ENCODE assay signal across 10 cellular contexts in the genomic region with DNA sequence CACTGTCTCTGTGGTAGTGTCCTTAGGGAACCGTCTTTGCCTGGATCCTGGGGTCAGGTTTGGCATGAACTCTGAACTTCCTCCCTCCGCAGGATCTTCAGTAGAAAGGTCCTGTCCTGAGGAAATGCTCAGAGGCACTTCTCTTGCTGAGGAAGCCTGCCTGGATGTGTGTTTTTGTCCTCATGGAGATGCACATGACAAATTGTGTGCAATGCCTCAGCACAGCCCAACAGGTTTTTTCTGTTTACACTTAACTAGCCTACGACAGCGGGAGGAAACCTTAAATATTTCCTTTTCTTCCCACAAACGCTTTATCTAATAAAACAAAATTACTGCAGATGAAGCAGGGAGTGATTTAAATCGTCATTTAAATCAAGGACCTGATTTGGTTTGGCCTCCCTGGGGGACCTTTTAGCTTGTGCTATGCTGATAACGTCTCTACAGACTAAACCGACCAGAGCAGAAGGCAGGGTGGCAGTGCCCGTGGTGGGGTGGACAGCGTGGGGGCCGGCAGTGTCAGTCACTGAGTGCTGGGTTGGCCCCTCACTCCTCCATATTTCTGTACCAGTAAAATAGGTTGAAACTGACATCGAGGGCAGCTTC. TPM values are rescaled to one million over a fixed set of nuclear protein-coding genes. Genes with fewer than 3 reads are reported as not detected.
DNase-seq lines count a peak whose midpoint lies in the region; ATAC-seq and TF ChIP-seq lines count a peak whose summit lies in the region.
"Had no signal": no experiment of that assay in that cellular context is flagged by ENCODE, and none has a peak within 500 bp of the region (broad histone marks: within the 10 kb centered on the region; RNA-seq: fewer than 3 reads in every experiment).

No MANE protein-coding gene starts in this region.

- H3K36me3 ChIP-seq in breast epithelium (no peaks in the 10 kb centered on the region), mucosa of rectum (ENCODE audit: control insufficient read depth in 2 of 2, insufficient read depth in 2 of 2, low read length in 2 of 2) (no peaks in the 10 kb centered on the region)

- no peaks in the 10 kb centered on the region for H3K36me3 Mint-ChIP-seq in MCF 10A (ENCODE audit: insufficient read depth, unreplicated experiment)
- no peaks in the 10 kb centered on the region for H3K36me3 Mint-ChIP-seq in activated naive CD4-positive, alpha-beta T cell treated with anti-CD3 and anti-CD28 coated beads for 36 hours (ENCODE audit: low read depth)

- H3K27ac Mint-ChIP-seq in MCF 10A (ENCODE audit: low read depth, unreplicated experiment) = no peak overlapping the region
- no peak overlapping the region for H3K27ac Mint-ChIP-seq in activated naive CD4-positive, alpha-beta T cell treated with anti-CD3 and anti-CD28 coated beads for 36 hours

- TF ChIP-seq POLR2A in breast epithelium (IDR thresholded peaks at IDR 0.05) = no peak
- no peak for TF ChIP-seq POLR2A in erythroblast (IDR thresholded peaks at IDR 0.05; ENCODE audit: low read length)

- no peaks in the 10 kb centered on the region for H3K27me3 Mint-ChIP-seq in MCF 10A (ENCODE audit: insufficient read depth, unreplicated experiment)
- H3K27me3 Mint-ChIP-seq in activated naive CD4-positive, alpha-beta T cell treated with anti-CD3 and anti-CD28 coated beads for 36 hours (ENCODE audit: low read depth) = no peaks in the 10 kb centered on the region

- POLR2A ChIA-PET in MCF 10A (lab: Yijun Ruan, JAX) (no interaction called here), RWPE1 (lab: Yijun Ruan, JAX; ENCODE audit: low non-redundant PET) (no interaction called here)

- no peak for DNase-seq in breast epithelium (ENCODE audit: low spot score in 2 of 2)
- no peak for DNase-seq in MCF 10A (ENCODE audit: unreplicated experiment)
- DNase-seq in erythroblast (lab: John Stamatoyannopoulos, UW) = peak; percentile 34 to 41
- DNase-seq in NCI-H2107 (lab: John Stamatoyannopoulos, UW) = no peak
- DNase-seq in RWPE1 (ENCODE audit: low spot score) = no peak
- no peak for DNase-seq in activated naive CD4-positive, alpha-beta T cell treated with anti-CD3 and anti-CD28 coated beads for 36 hours
- DNase-seq: activated CD4-positive, alpha-beta T cell treated with anti-CD3 and anti-CD28 coated beads for 1 hour; amygdala had no signal

- H3K9ac ChIP-seq in mucosa of rectum (ENCODE audit: low read depth in 1 of 2, low read length in 2 of 2) = peak overlapping the region in 1 of 2 donors; percentile 5

- H3K27ac ChIP-seq in breast epithelium (peak overlapping the region; percentile 72 to 76), mucosa of rectum (ENCODE audit: low read depth in 2 of 2, low read length in 2 of 2) (peak overlapping the region; percentile 17 to 62), RWPE1 (no peak overlapping the region)

- H3K9me3 Mint-ChIP-seq in MCF 10A (ENCODE audit: unreplicated experiment) = no peaks in the 10 kb centered on the region
- no peaks in the 10 kb centered on the region for H3K9me3 Mint-ChIP-seq in activated naive CD4-positive, alpha-beta T cell treated with anti-CD3 and anti-CD28 coated beads for 36 hours

- H3K4me1 ChIP-seq in breast epithelium (no peaks in the 10 kb centered on the region), mucosa of rectum (ENCODE audit: control insufficient read depth in 2 of 2, insufficient read depth in 2 of 2, low read length in 2 of 2) (peaks cover 27 to 33% of the 10 kb centered on the region in 2 donors)

- TF ChIP-seq CTCF in breast epithelium (IDR thresholded peaks at IDR 0.05) (no peak), MCF 10A (IDR thresholded peaks at IDR 0.05; ENCODE audit: unreplicated experiment) (no peak), RWPE1 (conservative IDR thresholded peaks at IDR 0.05; ENCODE audit: low read depth) (no peak)

- H3K4me3 Mint-ChIP-seq in MCF 10A (ENCODE audit: unreplicated experiment) = no peak overlapping the region
- H3K4me3 Mint-ChIP-seq in activated naive CD4-positive, alpha-beta T cell treated with anti-CD3 and anti-CD28 coated beads for 36 hours = no peak overlapping the region

- CTCF ChIA-PET in MCF 10A (lab: Yijun Ruan, JAX) = interaction anchor here (0.6 to 0.7 kb wide), 2 partner anchors 1000 to 1671 kb away, joined by 3 read pairs; no protein-coding TSS in a partner anchor
- CTCF ChIA-PET in RWPE1 (lab: Yijun Ruan, JAX) = interaction anchor here (0.7 kb wide), 2 partner anchors 458 to 930 kb away, joined by 3 read pairs; no protein-coding TSS in a partner anchor
- CTCF ChIA-PET in activated naive CD4-positive, alpha-beta T cell treated with anti-CD3 and anti-CD28 coated beads for 36 hours (lab: Charles Lee) = interaction anchor here (1.4 kb wide), 1 partner anchor 458 kb away, joined by 4 read pairs; no protein-coding TSS in a partner anchor

- H3K27me3 ChIP-seq in breast epithelium (no peaks in the 10 kb centered on the region), mucosa of rectum (ENCODE audit: control insufficient read depth in 2 of 2, insufficient read depth in 2 of 2, low read length in 2 of 2) (no peaks in the 10 kb centered on the region)

- BruUV-seq in MCF 10A (replicated peaks; lab: Mats Ljungman, UMichigan) = no TSS peak

- H3K4me1 Mint-ChIP-seq in MCF 10A (ENCODE audit: insufficient read depth, unreplicated experiment) = no peaks in the 10 kb centered on the region
- no peaks in the 10 kb centered on the region for H3K4me1 Mint-ChIP-seq in activated naive CD4-positive, alpha-beta T cell treated with anti-CD3 and anti-CD28 coated beads for 36 hours (ENCODE audit: low read depth)

- H3K9me3 ChIP-seq in breast epithelium (no peaks in the 10 kb centered on the region), mucosa of rectum (ENCODE audit: control insufficient read depth in 2 of 2, low read length in 2 of 2) (no peaks in the 10 kb centered on the region)

- H3K4me3 ChIP-seq in breast epithelium (peak overlapping the region; percentile 24 to 54 (median 26)), mucosa of rectum (ENCODE audit: low read length in 2 of 2) (peak overlapping the region in 1 of 2 donors; percentile 10)

- intact Hi-C loops in breast epithelium (cut with DNase I; ENCODE audit: low total_unique reads) = loop anchor here (10.0 kb wide), 1 partner anchor 451 kb away; no protein-coding TSS in a partner anchor
- intact Hi-C loops in MCF 10A (cut with micrococcal nuclease) = no loop called here
- intact Hi-C loops in activated naive CD4-positive, alpha-beta T cell treated with anti-CD3 and anti-CD28 coated beads for 36 hours (cut with micrococcal nuclease) = no loop called here

- no peak for ATAC-seq in HG02938 (IDR thresholded peaks at IDR 0.05; ENCODE audit: unreplicated experiment)

RNA-seq across cellular contexts. Expression of a gene that starts 18.5 kb away (rescaled TPM):
- 10 to 100 TPM in 1 of 3 donors, 1 to 10 TPM in 2; 8.2 to 12.9 (median 8.5) TPM for total RNA-seq in breast epithelium
- total RNA-seq in MCF 10A (2022) = 9.4 and 10.1 TPM in 2 replicates
- total RNA-seq in activated naive CD4-positive, alpha-beta T cell treated with anti-CD3 and anti-CD28 coated beads for 36 hours = 10 to 100 TPM; 11.4 to 11.9 TPM

RNA-seq across cellular contexts. Expression of a gene that starts 53.1 kb away (rescaled TPM):
- 10 to 100 TPM in 1 of 3 donors, 1 to 10 TPM in 2; 3.9 to 11.9 (median 4.0) TPM for total RNA-seq in breast epithelium
- total RNA-seq in MCF 10A (2022) = 0.21 and 0.44 TPM in 2 replicates
- not detected for total RNA-seq in activated naive CD4-positive, alpha-beta T cell treated with anti-CD3 and anti-CD28 coated beads for 36 hours

Comparison
In these comparisons a context has a peak if more than half of its experiments do, and no peak if none do; other contexts are left out.
1. DNase-seq: peak in erythroblast (2 of 2); none in breast epithelium (0 of 2), MCF 10A (single experiment), NCI-H2107 (single experiment), RWPE1 (single experiment) and activated naive CD4-positive, alpha-beta T cell treated with anti-CD3 and anti-CD28 coated beads for 36 hours (single experiment).